ENCODE assay signal across 19 cellular contexts in the genomic region with DNA sequence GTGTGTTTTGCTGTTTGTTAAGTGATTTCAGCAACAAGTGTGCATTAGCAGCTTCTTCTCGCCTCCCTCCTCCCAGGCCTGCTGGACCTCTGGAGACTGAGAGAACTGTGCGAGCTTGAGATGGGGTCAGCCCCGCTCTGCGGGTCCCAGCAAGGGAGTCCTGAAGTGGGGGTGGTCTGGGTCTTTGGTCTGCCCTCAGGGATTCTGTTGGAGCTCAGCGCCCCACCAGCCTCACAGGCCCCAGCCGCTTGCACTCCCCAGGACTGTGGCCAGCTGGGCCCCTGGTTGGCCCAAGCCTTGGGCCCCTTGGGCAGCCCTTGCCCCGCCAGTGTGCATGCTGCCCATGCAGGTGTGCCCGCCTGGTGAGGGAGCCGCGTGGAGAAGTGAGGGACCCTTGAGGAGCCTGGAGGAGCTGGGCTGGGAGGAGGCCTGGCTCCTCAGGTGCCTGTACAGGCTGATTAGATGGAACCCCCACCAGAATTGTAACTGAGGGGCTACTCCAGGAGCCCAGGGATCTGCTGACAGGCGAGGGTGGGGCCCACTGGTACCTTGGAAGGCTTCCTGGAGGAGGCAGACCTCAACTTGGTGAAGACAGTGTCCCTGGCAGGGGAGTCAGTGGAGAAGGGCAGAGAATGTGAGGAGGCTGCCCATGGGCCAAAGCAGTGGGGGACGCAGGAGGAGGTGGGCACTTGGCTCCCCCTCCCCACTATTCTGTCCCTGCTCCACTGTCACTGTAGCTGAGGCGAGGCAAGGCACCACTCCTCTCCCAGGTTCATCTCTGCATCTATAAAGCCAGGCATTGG. TPM values are rescaled to one million over a fixed set of nuclear protein-coding genes. Genes with fewer than 3 reads are reported as not detected.
DNase-seq lines count a peak whose midpoint lies in the region; ATAC-seq, FAIRE-seq and TF ChIP-seq lines count a peak whose summit lies in the region.
"Had no signal": no experiment of that assay in that cellular context is flagged by ENCODE, and none has a peak within 500 bp of the region (broad histone marks: within the 10 kb centered on the region; RNA-seq: fewer than 3 reads in every experiment).

No MANE protein-coding gene starts in this region.

- TF ChIP-seq EP300 in HepG2 (IDR thresholded peaks at IDR 0.05; ENCODE audit: low read depth in 2 of 2, low read length in 2 of 2) (no peak), HepG2 (CRISPR knock-in tag; IDR thresholded peaks at IDR 0.05; ENCODE audit: borderline replicate concordance) (no peak)

- H3K4me1 ChIP-seq in right lobe of liver: peaks cover 0 to 26% (median 9%) of the 10 kb centered on the region in 4 donors
- H3K4me1 ChIP-seq in HepG2 (ENCODE audit: insufficient read depth, low read length): peaks cover 21% of the 10 kb centered on the region
- H3K4me1 ChIP-seq in lung (ENCODE audit: control insufficient read depth in 2 of 2, insufficient read depth in 2 of 2, low read length in 2 of 2): peaks cover 0 to 2% of the 10 kb centered on the region in 2 donors

- in situ Hi-C loops in HepG2 (cut with HindIII; ENCODE audit: extremely low pct_ligation_motif_present, low pct_unique_long_range_greater_than_20kb): loop anchor here (5.0 kb wide), 1 partner anchor 112 kb away; no protein-coding TSS in a partner anchor

- TF ChIP-seq CTCF in right lobe of liver (IDR thresholded peaks at IDR 0.05): no peak
- TF ChIP-seq CTCF in HepG2 (CRISPR knock-in tag; IDR thresholded peaks at IDR 0.05): no peak
- no peak for TF ChIP-seq CTCF in WTC11 (IDR thresholded peaks at IDR 0.05)
- TF ChIP-seq CTCF in lung (IDR thresholded peaks at IDR 0.05; ENCODE audit: control extremely low read depth, extremely low read depth): no peak

- no peak overlapping the region for H3K4me2 ChIP-seq in HepG2 (ENCODE audit: low read depth, low read length)

- BruUV-seq in HepG2 (replicated peaks; lab: Mats Ljungman, UMichigan): no TSS peak

- POLR2A ChIA-PET in HepG2 (lab: Yijun Ruan, JAX): no interaction called here
- POLR2A ChIA-PET in WTC11 (lab: Charles Lee): interaction anchor here (0.6 kb wide), 1 partner anchor 15 kb away, joined by 6 read pairs; no protein-coding TSS in a partner anchor

- H3K4me1 Mint-ChIP-seq in WTC11: peaks cover 3% of the 10 kb centered on the region; the same call in 1 of the 2 replicates
- H3K4me1 Mint-ChIP-seq: B cell had no signal

- no peaks in the 10 kb centered on the region for H4K20me1 ChIP-seq in HepG2 (ENCODE audit: insufficient read depth, low read length)

- no peaks in the 10 kb centered on the region for H3K36me3 Mint-ChIP-seq in WTC11

- intact Hi-C loops in right lobe of liver (cut with DNase I) (loop anchor here in 1 of 2 donors (10.0 kb wide), 1 partner anchor 124 kb away; no protein-coding TSS in a partner anchor), HepG2 (cut with micrococcal nuclease; ENCODE audit: unreplicated experiment) (no loop called here)

- no peaks in the 10 kb centered on the region for H3K9me3 Mint-ChIP-seq in WTC11

- H3K27me3 Mint-ChIP-seq in WTC11 (ENCODE audit: low read depth): no peaks in the 10 kb centered on the region
- H3K27me3 Mint-ChIP-seq: B cell had no signal

- ATAC-seq in right lobe of liver (no peak), HepG2 (no peak), WTC11 (no peak), lung (ENCODE audit: insufficient read depth, low FRiP score) (no peak), HG03280 (IDR thresholded peaks at IDR 0.05; ENCODE audit: unreplicated experiment) (no peak)

- H3K27me3 ChIP-seq in right lobe of liver (no peaks in the 10 kb centered on the region), HepG2 (ENCODE audit: control insufficient read depth in 1 of 2, insufficient read depth in 2 of 2, low read length in 2 of 2) (no peaks in the 10 kb centered on the region), lung (ENCODE audit: control insufficient read depth, insufficient read depth) (no peaks in the 10 kb centered on the region)
- H3K27me3 ChIP-seq: heart right ventricle, neutrophil had no signal

- TF ChIP-seq RAD21 in HepG2 (CRISPR knock-in tag; IDR thresholded peaks at IDR 0.05): no peak

- no peak overlapping the region for H3K9ac ChIP-seq in HepG2 (ENCODE audit: insufficient read depth, low read depth, low read length)

- H3K79me2 ChIP-seq in HepG2 (ENCODE audit: insufficient read depth, low read length): no peaks in the 10 kb centered on the region

- H3K4me3 ChIP-seq in right lobe of liver (no peak overlapping the region), HepG2 (replicated peaks in 1 of 3; ENCODE audit: insufficient read depth in 1 of 3, low read depth in 2 of 3, low read length in 3 of 3) (no peak overlapping the region), lung (no peak overlapping the region)
- H3K4me3 ChIP-seq: heart right ventricle had no signal

- FAIRE-seq in HepG2 (lab: Jason Lieb, UNC): no peak
- FAIRE-seq: D721Med had no signal

- no peaks in the 10 kb centered on the region for H3K9me3 ChIP-seq in right lobe of liver
- no peaks in the 10 kb centered on the region for H3K9me3 ChIP-seq in HepG2 (ENCODE audit: low read length)
- peaks cover 0 to 4% of the 10 kb centered on the region in 2 donors for H3K9me3 ChIP-seq in lung (ENCODE audit: control insufficient read depth in 2 of 2, insufficient read depth in 1 of 2, low read length in 1 of 2)
- H3K9me3 ChIP-seq: heart right ventricle, neutrophil had no signal

- CTCF ChIA-PET in HepG2 (lab: Yijun Ruan, JAX; ENCODE audit: low intra/inter-chr PET ratio, low total read pairs): no interaction called here
- CTCF ChIA-PET in WTC11 (lab: Charles Lee): interaction anchor here (1.3 to 5.4 kb wide), 5 partner anchors 10 to 128 kb away, joined by 3 to 33 read pairs (median 5); no protein-coding TSS in a partner anchor

- H3K4me3 Mint-ChIP-seq in WTC11: no peak overlapping the region
- H3K4me3 Mint-ChIP-seq: B cell had no signal

- H3K36me3 ChIP-seq in right lobe of liver: peaks cover 0 to 4% (median 1%) of the 10 kb centered on the region in 4 donors
- H3K36me3 ChIP-seq in HepG2 (replicated peaks in 1 of 2; ENCODE audit: control insufficient read depth in 1 of 2, insufficient read depth in 2 of 2, low read length in 2 of 2): peaks cover 0 to 2% of the 10 kb centered on the region in 2 experiments; a peak in 1 of 5 replicates
- H3K36me3 ChIP-seq in lung (ENCODE audit: control insufficient read depth in 2 of 2, insufficient read depth in 2 of 2, low read length in 2 of 2): peaks cover 3 to 36% of the 10 kb centered on the region in 2 donors

- TF ChIP-seq POLR2A in right lobe of liver (IDR thresholded peaks at IDR 0.05): no peak
- no peak for TF ChIP-seq POLR2A in HepG2 (IDR thresholded peaks at IDR 0.05; ENCODE audit: insufficient read depth in 1 of 2, low read depth in 2 of 2, low read length in 2 of 2)

- DNase-seq in right lobe of liver: peak; percentile 18 to 51 (median 46)
- no peak for DNase-seq in HepG2 (ENCODE audit: low spot score)
- DNase-seq in WTC11 (ENCODE audit: low spot score): peak; percentile 9
- peak; percentile 28 for DNase-seq in lung (ENCODE audit: low spot score)
- no peak for DNase-seq in NCI-H2081 (lab: John Stamatoyannopoulos, UW)
- DNase-seq in SW480 (ENCODE audit: low spot score): no peak
- DNase-seq: activated CD4-positive, alpha-beta T cell treated with anti-CD3 and anti-CD28 coated beads for 1 hour; anterior cingulate cortex; GOT3; MV-4-11; NCI-H187 treated with DMSO at 0.1 percent for 48 hours; NCI-H510A; substantia nigra had no signal

- no peak overlapping the region for H2AFZ ChIP-seq in HepG2 (ENCODE audit: low read length)

- H3K27ac ChIP-seq in right lobe of liver (no peak overlapping the region), HepG2 (ENCODE audit: extremely low read length, insufficient read depth, low read length) (no peak overlapping the region), lung (ENCODE audit: low read depth in 1 of 2, low read length in 1 of 2) (no peak overlapping the region)
- H3K27ac ChIP-seq: heart right ventricle, HL-60, neutrophil had no signal

- H3K27ac Mint-ChIP-seq in WTC11: no peak overlapping the region
- H3K27ac Mint-ChIP-seq: B cell had no signal

- 100% methylated on average over 2 of the region's 13 CpGs for WGBS in right lobe of liver (ENCODE audit: insufficient coverage, low coverage, low lambda C conversion rate, missing lambda C conversion rate)
- 91% methylated on average over 7 of the region's 13 CpGs for WGBS in HepG2 (ENCODE audit: low lambda C conversion rate)
- 96 to 98% methylated on average over 12 to 13 of the region's 13 CpGs for WGBS in lung, 2 donors

TF ChIP-seq in WTC11, 78 proteins besides CTCF, POLR2A, EP300 and RAD21 (continues in another document):
- TF ChIP-seq NFE2L1 (CRISPR knock-in tag; IDR thresholded peaks at IDR 0.05): no peak
- no peak for TF ChIP-seq FOXK1 (CRISPR knock-in tag; IDR thresholded peaks at IDR 0.05)
- TF ChIP-seq ZNF263 (CRISPR knock-in tag; IDR thresholded peaks at IDR 0.05; ENCODE audit: low read depth): no peak

RNA-seq across cellular contexts. Expression of a gene that starts 56.7 kb away (rescaled TPM):
- total RNA-seq in right lobe of liver: under 1 TPM; 0.12 to 0.61 (median 0.34) TPM
- not detected in 2 replicates for total RNA-seq in HepG2 (2016; rRNA removed; fragmentation: Illumina TruSeq; extraction: Trizol)
- total RNA-seq in HepG2 (2016; cell fraction: cytosol; rRNA removed; fragmentation: Illumina TruSeq; extraction: Trizol; ENCODE audit: low read depth): not detected in 2 replicates
- not detected in 2 replicates for total RNA-seq in HepG2 (2016; cell fraction: insoluble cytoplasmic fraction; rRNA removed; fragmentation: Illumina TruSeq; extraction: Trizol)
- not detected in 2 replicates for total RNA-seq in HepG2 (2016; cell fraction: membrane; rRNA removed; fragmentation: Illumina TruSeq; extraction: Trizol)
- not detected in 2 replicates for total RNA-seq in HepG2 (2016; cell fraction: nucleus; rRNA removed; fragmentation: Illumina TruSeq; extraction: Trizol)
- not detected in 2 replicates for polyA plus RNA-seq in HepG2 (2011; rRNA removed)
- not detected in 2 replicates for polyA plus RNA-seq in HepG2 (2011; cell fraction: cytosol; rRNA removed)
- polyA plus RNA-seq in HepG2 (2011; cell fraction: nucleus; rRNA removed): not detected in 2 replicates
- polyA plus RNA-seq in HepG2 (2012): not detected in 2 replicates
- not detected in 2 replicates for polyA plus RNA-seq in HepG2 (2016; cell fraction: cytosol; fragmentation: Illumina TruSeq; extraction: Trizol; ENCODE audit: low read depth)
- polyA plus RNA-seq in HepG2 (2016; cell fraction: insoluble cytoplasmic fraction; fragmentation: Illumina TruSeq; extraction: Trizol; ENCODE audit: low read depth): not detected in 2 replicates
- polyA plus RNA-seq in HepG2 (2016; cell fraction: membrane; fragmentation: Illumina TruSeq; extraction: Trizol; ENCODE audit: low read depth): not detected in 2 replicates
- not detected in 2 replicates for polyA plus RNA-seq in HepG2 (2016; cell fraction: nucleus; fragmentation: Illumina TruSeq; extraction: Trizol; ENCODE audit: insufficient read depth, low read depth)
- polyA minus RNA-seq in HepG2 (2011; rRNA and poly(A)+ RNA removed; ENCODE audit: low replicate concordance): 39.7 TPM in 1 of 2 replicates, not detected in the other
- 0.20 TPM in 1 of 2 replicates, not detected in the other for polyA minus RNA-seq in HepG2 (2011; cell fraction: cytosol; rRNA and poly(A)+ RNA removed)
- 0.26 TPM in 1 of 2 replicates, not detected in the other for polyA minus RNA-seq in HepG2 (2011; cell fraction: nucleus; rRNA and poly(A)+ RNA removed)
- total RNA-seq in WTC11 (2021): 1.3 to 1.8 TPM (median 1.3 TPM) in 3 replicates
- total RNA-seq in lung: 1 to 10 TPM; 1.3 to 1.6 TPM
- polyA plus RNA-seq in lung: 1 to 10 TPM in 1 of 2 donors, under 1 TPM in 1; 0.27 to 1.3 TPM
- total RNA-seq: B cell had no signal

Comparison
In these comparisons a context has a peak if more than half of its experiments do, and no peak if none do; other contexts are left out.
1. DNase-seq: peak in right lobe of liver (3 of 3), WTC11 (single experiment) and lung (single experiment); none in HepG2 (single experiment), NCI-H2081 (0 of 2) and SW480 (single experiment).